In genomic region chr15:49066374-49066773, GRCh38 we compare ENCODE assay signal across 13 cellular contexts. TPM values are rescaled to one million over a fixed set of nuclear protein-coding genes. Genes with fewer than 3 reads are reported as not detected.
DNase-seq lines count a peak whose midpoint lies in the region; ATAC-seq and TF ChIP-seq lines count a peak whose summit lies in the region.
"Had no signal": no experiment of that assay in that cellular context is flagged by ENCODE, and none has a peak within 500 bp of the region (broad histone marks: within the 10 kb centered on the region; RNA-seq: fewer than 3 reads in every experiment).

No MANE protein-coding gene starts in this region.

- H3K79me1 ChIP-seq in mesendoderm (ENCODE audit: low read length) = no peaks in the 10 kb centered on the region

- H3K4me3 Mint-ChIP-seq in WTC11 = no peak overlapping the region
- H3K4me3 Mint-ChIP-seq: B cell; CD8-positive, alpha-beta T cell had no signal

- no peak overlapping the region for H3K27ac ChIP-seq in mesendoderm (ENCODE audit: low read depth, low read length)
- H3K27ac ChIP-seq: BLaER1 treated with 17β-estradiol and CSF1 and Interleukin-3, amounts not matched to agents 10 nM and 100 nM had no signal

- 0 out of 2 replicates have a peak, but pooled peaks cover 8% of the 10 kb centered on the region for H3K9me3 Mint-ChIP-seq in WTC11

- H3K4ac ChIP-seq in mesendoderm (ENCODE audit: low read depth, low read length) = no peak overlapping the region

- H3K4me1 ChIP-seq in mesendoderm (ENCODE audit: control insufficient read depth, low read depth, low read length) (peaks cover 2% of the 10 kb centered on the region), HAP-1 (no peaks in the 10 kb centered on the region)

- H3K56ac ChIP-seq in mesendoderm (ENCODE audit: low read length) = no peak overlapping the region

- H3K36me3 Mint-ChIP-seq in WTC11 = no peaks in the 10 kb centered on the region
- H3K36me3 Mint-ChIP-seq: CD8-positive, alpha-beta T cell had no signal

- H4K5ac ChIP-seq in mesendoderm (ENCODE audit: low read length) = no peak overlapping the region

- no peak overlapping the region for H3K27ac Mint-ChIP-seq in WTC11
- H3K27ac Mint-ChIP-seq: B cell; CD8-positive, alpha-beta T cell had no signal

- DNase-seq in ELR (ENCODE audit: low read depth) (peak; percentile 10), H7 (peak; percentile 19), WTC11 (ENCODE audit: low spot score) (no peak), mesendoderm (peak; percentile 38), HAP-1 (ENCODE audit: low spot score in 2 of 2) (no peak)
- DNase-seq: Calu3; CD8-positive, alpha-beta T cell; DMS79 treated with DMSO at 0.1 percent for 48 hours; KBM-7 had no signal

- H3K9me3 ChIP-seq in HAP-1 = 0 out of 2 replicates have a peak, but pooled peaks cover 2% of the 10 kb centered on the region
- H3K9me3 ChIP-seq: BLaER1 treated with 17β-estradiol and CSF1 and Interleukin-3, amounts not matched to agents 10 nM and 100 nM had no signal

- no peak overlapping the region for H2AK5ac ChIP-seq in mesendoderm (ENCODE audit: low read length)

- H3K36me3 ChIP-seq in H7 (replicated peaks; ENCODE audit: control insufficient read depth, insufficient read depth, low read length) (no peaks in the 10 kb centered on the region), mesendoderm (ENCODE audit: control insufficient read depth, insufficient read depth, low read length) (no peaks in the 10 kb centered on the region), HAP-1 (replicated peaks) (no peaks in the 10 kb centered on the region)
- H3K36me3 ChIP-seq: BLaER1 treated with 17β-estradiol and CSF1 and Interleukin-3, amounts not matched to agents 10 nM and 100 nM had no signal

- H3K4me2 ChIP-seq in mesendoderm (ENCODE audit: low read length) = no peak overlapping the region
- H3K4me2 ChIP-seq: BLaER1 treated with 17β-estradiol and CSF1 and Interleukin-3, amounts not matched to agents 10 nM and 100 nM had no signal

- H2BK120ac ChIP-seq in mesendoderm (ENCODE audit: low read depth, low read length) = no peak overlapping the region

- H2BK5ac ChIP-seq in mesendoderm (ENCODE audit: low read length) = no peak overlapping the region

- no peak overlapping the region for H2BK15ac ChIP-seq in mesendoderm (replicated peaks; ENCODE audit: low read depth)

- no peak overlapping the region for H3K9ac ChIP-seq in mesendoderm (ENCODE audit: low read length)
- H3K9ac ChIP-seq: BLaER1 treated with 17β-estradiol and CSF1 and Interleukin-3, amounts not matched to agents 10 nM and 100 nM had no signal

- H3K18ac ChIP-seq in mesendoderm (ENCODE audit: low read length) = no peak overlapping the region

- ATAC-seq in WTC11 = peak; percentile 13; the same call in 1 of the 2 replicates
- ATAC-seq in GM21723 (IDR thresholded peaks at IDR 0.05; ENCODE audit: unreplicated experiment) = no peak
- ATAC-seq: CD8-positive, alpha-beta T cell; GM12878 had no signal

- CTCF ChIA-PET in WTC11 (lab: Charles Lee) = no interaction called here

- H3K79me2 ChIP-seq in mesendoderm (ENCODE audit: control insufficient read depth, insufficient read depth, low read length) = no peaks in the 10 kb centered on the region

- WGBS in mesendoderm (ENCODE audit: extremely low coverage, insufficient coverage, low lambda C conversion rate) = no CpG with 5 or more reads among the region's 2 CpGs

- H3K4me3 ChIP-seq in H7 (ENCODE audit: insufficient read depth, low read depth, low read length) = no peak overlapping the region
- no peak overlapping the region for H3K4me3 ChIP-seq in mesendoderm (ENCODE audit: low read length)
- H3K4me3 ChIP-seq in HAP-1 = no peak overlapping the region
- H3K4me3 ChIP-seq: BLaER1 treated with 17β-estradiol and CSF1 and Interleukin-3, amounts not matched to agents 10 nM and 100 nM; GM12878 had no signal

- H4K8ac ChIP-seq in mesendoderm (ENCODE audit: low read depth, low read length) = no peak overlapping the region

- in situ Hi-C loops in HAP-1 (cut with MboI; ENCODE audit: low sequenced_read_pairs) = no loop called here

- H3K27me3 Mint-ChIP-seq in WTC11 (ENCODE audit: low read depth) = peaks cover 3% of the 10 kb centered on the region; the same call in 1 of the 2 replicates

- POLR2A ChIA-PET in WTC11 (lab: Charles Lee) = no interaction called here

- no peak for TF ChIP-seq CTCF in WTC11 (IDR thresholded peaks at IDR 0.05)

- H3K23ac ChIP-seq in mesendoderm (ENCODE audit: low read length) = no peak overlapping the region

- no peaks in the 10 kb centered on the region; the same call in 1 of the 2 replicates for H3K27me3 ChIP-seq in H7 (ENCODE audit: control insufficient read depth, insufficient read depth, low read length)
- no peaks in the 10 kb centered on the region for H3K27me3 ChIP-seq in mesendoderm (ENCODE audit: insufficient read depth, low read length, poor library complexity)
- H3K27me3 ChIP-seq in HAP-1 (ENCODE audit: low read depth) = peaks cover 9% of the 10 kb centered on the region
- H3K27me3 ChIP-seq: BLaER1 treated with 17β-estradiol and CSF1 and Interleukin-3, amounts not matched to agents 10 nM and 100 nM had no signal

- no peaks in the 10 kb centered on the region; the same call in none of the 2 replicates for H3K4me1 Mint-ChIP-seq in WTC11
- H3K4me1 Mint-ChIP-seq: B cell had no signal

TF ChIP-seq in WTC11, 78 proteins besides CTCF, POLR2A, EP300 and RAD21:
- TF ChIP-seq TP53 (CRISPR knock-in tag; IDR thresholded peaks at IDR 0.05) (no peak), GTF2I (CRISPR knock-in tag; conservative IDR thresholded peaks at IDR 0.05) (no peak), IRF2 (CRISPR knock-in tag; IDR thresholded peaks at IDR 0.05; ENCODE audit: borderline replicate concordance, low read depth) (no peak), ZNF121 (CRISPR knock-in tag; IDR thresholded peaks at IDR 0.05) (no peak), RELA (CRISPR knock-in tag; IDR thresholded peaks at IDR 0.05; ENCODE audit: borderline replicate concordance) (no peak), ESRRA (CRISPR knock-in tag; IDR thresholded peaks at IDR 0.05; ENCODE audit: borderline replicate concordance) (no peak), E2F4 (CRISPR knock-in tag; IDR thresholded peaks at IDR 0.05; ENCODE audit: borderline replicate concordance, low read depth) (no peak), KAT7 (CRISPR knock-in tag; IDR thresholded peaks at IDR 0.05; ENCODE audit: borderline replicate concordance) (no peak), TCF7 (CRISPR knock-in tag; IDR thresholded peaks at IDR 0.05; ENCODE audit: low read depth) (no peak), FOXP1 (CRISPR knock-in tag; IDR thresholded peaks at IDR 0.05; ENCODE audit: borderline replicate concordance) (no peak), ZNF671 (CRISPR knock-in tag; IDR thresholded peaks at IDR 0.05) (no peak), SMAD4 (CRISPR knock-in tag; IDR thresholded peaks at IDR 0.05) (no peak)
- TF ChIP-seq, protein P1, sequence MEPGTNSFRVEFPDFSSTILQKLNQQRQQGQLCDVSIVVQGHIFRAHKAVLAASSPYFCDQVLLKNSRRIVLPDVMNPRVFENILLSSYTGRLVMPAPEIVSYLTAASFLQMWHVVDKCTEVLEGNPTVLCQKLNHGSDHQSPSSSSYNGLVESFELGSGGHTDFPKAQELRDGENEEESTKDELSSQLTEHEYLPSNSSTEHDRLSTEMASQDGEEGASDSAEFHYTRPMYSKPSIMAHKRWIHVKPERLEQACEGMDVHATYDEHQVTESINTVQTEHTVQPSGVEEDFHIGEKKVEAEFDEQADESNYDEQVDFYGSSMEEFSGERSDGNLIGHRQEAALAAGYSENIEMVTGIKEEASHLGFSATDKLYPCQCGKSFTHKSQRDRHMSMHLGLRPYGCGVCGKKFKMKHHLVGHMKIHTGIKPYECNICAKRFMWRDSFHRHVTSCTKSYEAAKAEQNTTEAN (CRISPR knock-in tag; IDR thresholded peaks at IDR 0.05) = no peak
TF ChIP-seq in WTC11: peak in this region for 0.

RNA-seq across cellular contexts. Expression of gene SECISBP2L, which starts 20.1 kb away (rescaled TPM):
- 14.5 and 19.5 TPM in 2 replicates for total RNA-seq in H7 (2014; rRNA removed; shearing (Covaris generic))
- 28.4 to 30.5 TPM (median 30.4 TPM) in 3 replicates for total RNA-seq in WTC11 (2021)
- polyA plus RNA-seq in mesendoderm (2013, experiment 1 of 2) = 11.6 TPM
- polyA plus RNA-seq in mesendoderm (2013, experiment 2 of 2) = 10.6 TPM

Comparison
In these comparisons a context has a peak if more than half of its experiments do, and no peak if none do; other contexts are left out.
1. DNase-seq: peak in ELR (single experiment), H7 (single experiment) and mesendoderm (single experiment); none in WTC11 (single experiment) and HAP-1 (0 of 2).